1 cellular context compared by ENCODE assay signal in genomic region chr13:98576963-98577822, GRCh38.
TF ChIP-seq lines count a peak whose summit lies in the region.

TSS of gene STK24 (minus strand) at chr13:98577107. CDS start at chr13:98576786, 321 bp downstream.

TF ChIP-seq in HepG2, 621 proteins besides CTCF, POLR2A, EP300 and RAD21 (continued from another document and continues in another):
- TF ChIP-seq USF2 (IDR thresholded peaks at IDR 0.05; ENCODE audit: low read depth, low read length) (no peak), USF2 (CRISPR knock-in tag; IDR thresholded peaks at IDR 0.05; ENCODE audit: borderline replicate concordance) (no peak), ZNF570 (CRISPR knock-in tag; IDR thresholded peaks at IDR 0.05; ENCODE audit: borderline replicate concordance) (no peak), JDP2 (CRISPR knock-in tag; IDR thresholded peaks at IDR 0.05; ENCODE audit: borderline replicate concordance) (no peak), MAFK (conservative IDR thresholded peaks at IDR 0.05 in 1 of 2, IDR thresholded peaks at IDR 0.05 in 1 of 2; ENCODE audit: low read length in 2 of 2) (no peak), GFI1 (CRISPR knock-in tag; IDR thresholded peaks at IDR 0.05; ENCODE audit: borderline replicate concordance) (no peak), ZNF510 (CRISPR knock-in tag; IDR thresholded peaks at IDR 0.05; ENCODE audit: low read depth) (no peak), MATR3 (CRISPR knock-in tag; IDR thresholded peaks at IDR 0.05) (no peak), FOXA1 (IDR thresholded peaks at IDR 0.05) (no peak), FOXA1 (CRISPR knock-in tag; IDR thresholded peaks at IDR 0.05) (no peak), ZNF577 (CRISPR knock-in tag; IDR thresholded peaks at IDR 0.05; ENCODE audit: borderline replicate concordance, low read depth) (no peak), TAF1 (CRISPR knock-in tag; IDR thresholded peaks at IDR 0.05) (peak; percentile 60), ZNF274 (CRISPR knock-in tag; IDR thresholded peaks at IDR 0.05) (no peak), RXRB (CRISPR knock-in tag; IDR thresholded peaks at IDR 0.05; ENCODE audit: borderline replicate concordance) (no peak), ZNF441 (CRISPR knock-in tag; IDR thresholded peaks at IDR 0.05; ENCODE audit: borderline replicate concordance) (no peak), SAFB2 (CRISPR knock-in tag; IDR thresholded peaks at IDR 0.05; ENCODE audit: borderline replicate concordance, low read depth) (no peak; the same call in 1 of the 2 replicates), ETV5 (CRISPR knock-in tag; IDR thresholded peaks at IDR 0.05; ENCODE audit: borderline replicate concordance) (peak; percentile 56; the same call in 1 of the 2 replicates), ZNF367 (CRISPR knock-in tag; IDR thresholded peaks at IDR 0.05; ENCODE audit: borderline replicate concordance) (no peak), ZNF720 (CRISPR knock-in tag; IDR thresholded peaks at IDR 0.05) (no peak), ARID2 (CRISPR knock-in tag; IDR thresholded peaks at IDR 0.05; ENCODE audit: borderline replicate concordance) (0 out of 2 replicates have a peak, but pooled peaks have one; percentile 24), ZNF607 (CRISPR knock-in tag; IDR thresholded peaks at IDR 0.05; ENCODE audit: borderline replicate concordance) (0 out of 2 replicates have a peak, but pooled peaks have one; percentile 35), NR2F2 (IDR thresholded peaks at IDR 0.05; ENCODE audit: borderline replicate concordance, low read depth) (peak; percentile 12; the same call in 1 of the 2 replicates), ZNF20 (CRISPR knock-in tag; IDR thresholded peaks at IDR 0.05) (no peak), ZNF615 (CRISPR knock-in tag; IDR thresholded peaks at IDR 0.05; ENCODE audit: borderline replicate concordance) (no peak), ATM (IDR thresholded peaks at IDR 0.05; ENCODE audit: borderline replicate concordance) (no peak), PRDM15 (CRISPR knock-in tag; IDR thresholded peaks at IDR 0.05) (peak; percentile 96), POGK (CRISPR knock-in tag; conservative IDR thresholded peaks at IDR 0.05) (peak; percentile 53; the same call in 1 of the 2 replicates), ZNF512B (CRISPR knock-in tag; IDR thresholded peaks at IDR 0.05; ENCODE audit: borderline replicate concordance) (no peak), FOXM1 (CRISPR knock-in tag; IDR thresholded peaks at IDR 0.05) (no peak), ZNF550 (CRISPR knock-in tag; IDR thresholded peaks at IDR 0.05; ENCODE audit: borderline replicate concordance) (no peak), HMGXB4 (CRISPR knock-in tag; IDR thresholded peaks at IDR 0.05; ENCODE audit: borderline replicate concordance in 1 of 2, low read depth in 1 of 2) (peak; percentile 37 to 47; a peak in 1 of 4 replicates), PHF21A (CRISPR knock-in tag; IDR thresholded peaks at IDR 0.05) (no peak), ATRX (CRISPR knock-in tag; IDR thresholded peaks at IDR 0.05; ENCODE audit: borderline replicate concordance) (no peak), AGO2 (optimal IDR thresholded peaks at IDR 0.05; ENCODE audit: low read depth, low read length) (peak; percentile 75), LCORL (IDR thresholded peaks at IDR 0.05) (no peak), LCORL (CRISPR knock-in tag; IDR thresholded peaks at IDR 0.05) (no peak), KLF11 (CRISPR knock-in tag; IDR thresholded peaks at IDR 0.05) (no peak), SAP130 (CRISPR knock-in tag; IDR thresholded peaks at IDR 0.05; ENCODE audit: low read depth) (no peak; the same call in 1 of the 2 replicates), PAX8 (CRISPR knock-in tag; IDR thresholded peaks at IDR 0.05; ENCODE audit: borderline replicate concordance) (no peak), FOXJ3 (CRISPR knock-in tag; IDR thresholded peaks at IDR 0.05; ENCODE audit: borderline replicate concordance) (no peak; the same call in 1 of the 2 replicates), ZNF816 (CRISPR knock-in tag; IDR thresholded peaks at IDR 0.05; ENCODE audit: borderline replicate concordance) (no peak), ZUFSP (CRISPR knock-in tag; IDR thresholded peaks at IDR 0.05; ENCODE audit: borderline replicate concordance) (no peak), ZFP41 (CRISPR knock-in tag; IDR thresholded peaks at IDR 0.05; ENCODE audit: borderline replicate concordance) (no peak), ZNF263 (CRISPR knock-in tag; IDR thresholded peaks at IDR 0.05) (no peak), ZNF501 (CRISPR knock-in tag; IDR thresholded peaks at IDR 0.05) (no peak), DNMT3B (CRISPR knock-in tag; conservative IDR thresholded peaks at IDR 0.05) (no peak), ZBTB49 (CRISPR knock-in tag; IDR thresholded peaks at IDR 0.05; ENCODE audit: borderline replicate concordance) (no peak), ZNF230 (CRISPR knock-in tag; IDR thresholded peaks at IDR 0.05) (no peak), ZFP90 (CRISPR knock-in tag; IDR thresholded peaks at IDR 0.05; ENCODE audit: borderline replicate concordance) (no peak; the same call in 1 of the 2 replicates), MXD1 (CRISPR knock-in tag; IDR thresholded peaks at IDR 0.05) (0 out of 2 replicates have a peak, but pooled peaks have one; percentile 24), ZFP36 (IDR thresholded peaks at IDR 0.05; ENCODE audit: borderline replicate concordance, low read depth, low read length, partially characterized antibody) (no peak), SP1 (IDR thresholded peaks at IDR 0.05) (no peak), SP1 (CRISPR knock-in tag; IDR thresholded peaks at IDR 0.05) (no peak), ZNF773 (CRISPR knock-in tag; IDR thresholded peaks at IDR 0.05; ENCODE audit: borderline replicate concordance) (no peak), PLRG1 (conservative IDR thresholded peaks at IDR 0.05) (no peak)
